10 cellular contexts compared by ENCODE assay signal in genomic region chr1:12150456-12151200, GRCh38. TPM values are rescaled to one million over a fixed set of nuclear protein-coding genes. Genes with fewer than 3 reads are reported as not detected.
DNase-seq lines count a peak whose midpoint lies in the region; ATAC-seq and TF ChIP-seq lines count a peak whose summit lies in the region.
"Had no signal": no experiment of that assay in that cellular context is flagged by ENCODE, and none has a peak within 500 bp of the region (broad histone marks: within the 10 kb centered on the region; RNA-seq: fewer than 3 reads in every experiment).

No MANE protein-coding gene starts in this region.

- H3K4me3 ChIP-seq in NB4 (ENCODE audit: low read depth, low read length), result no peak overlapping the region
- H3K4me3 ChIP-seq in neutrophil (ENCODE audit: low read depth in 1 of 2, low read length in 1 of 2), result peak overlapping the region; percentile 49
- no peak overlapping the region for H3K4me3 ChIP-seq in sigmoid colon
- H3K4me3 ChIP-seq: SK-N-MC had no signal

- no peak for TF ChIP-seq CTCF in NB4 (IDR thresholded peaks at IDR 0.05; ENCODE audit: low read depth, low read length)
- peak; percentile 19 for TF ChIP-seq CTCF in neutrophil (IDR thresholded peaks at IDR 0.05)
- no peak for TF ChIP-seq CTCF in sigmoid colon (IDR thresholded peaks at IDR 0.05)

- WGBS in sigmoid colon, 2 donors, result 50 to 79% methylated on average over 9 of the region's 9 CpGs

- TF ChIP-seq POLR2A in NB4 (IDR thresholded peaks at IDR 0.05; ENCODE audit: extremely low read depth, insufficient read length) (no peak), sigmoid colon (IDR thresholded peaks at IDR 0.05) (no peak)

- peak; percentile 54 for DNase-seq in GDM1 (lab: John Stamatoyannopoulos, UW)
- peak; percentile 86 for DNase-seq in NB4 (ENCODE audit: low read depth)
- peak; percentile 42 for DNase-seq in central memory CD4-positive, alpha-beta T cell
- no peak for DNase-seq in NCI-H2171 (lab: John Stamatoyannopoulos, UW)
- DNase-seq in sigmoid colon, result no peak
- no peak for DNase-seq in occipital lobe (lab: John Stamatoyannopoulos, UW)
- DNase-seq: NCI-H2029 had no signal

- no peak for TF ChIP-seq EP300 in sigmoid colon (IDR thresholded peaks at IDR 0.05)

- intact Hi-C loops in sigmoid colon (cut with DNase I), result no loop called here

- no peaks in the 10 kb centered on the region for H3K36me3 ChIP-seq in neutrophil
- H3K36me3 ChIP-seq in sigmoid colon, result no peaks in the 10 kb centered on the region

- H3K4me1 ChIP-seq in neutrophil (ENCODE audit: control insufficient read depth in 1 of 2, insufficient read depth in 1 of 2, low read depth in 1 of 2, low read length in 1 of 2) (peaks cover 97 to 100% of the 10 kb centered on the region in 2 experiments), sigmoid colon (peaks cover 0 to 4% (median 0%) of the 10 kb centered on the region in 4 donors)

- H3K27ac ChIP-seq in neutrophil (peak overlapping the region; percentile 100), sigmoid colon (peak overlapping the region in 2 of 4 donors; percentile 21 to 39)
- H3K27ac ChIP-seq: SK-N-MC had no signal

- ATAC-seq in HG02759 (IDR thresholded peaks at IDR 0.05; ENCODE audit: unreplicated experiment), result no peak

- H3K9me3 ChIP-seq in neutrophil (no peaks in the 10 kb centered on the region), sigmoid colon (peaks cover 0 to 2% (median 0%) of the 10 kb centered on the region in 4 donors)

- H3K27me3 ChIP-seq in neutrophil, result no peaks in the 10 kb centered on the region
- H3K27me3 ChIP-seq in sigmoid colon, result no peaks in the 10 kb centered on the region

RNA-seq across cellular contexts. Expression of gene TNFRSF1B, which starts 16.2 kb away (rescaled TPM):
- total RNA-seq in sigmoid colon, result 10 to 100 TPM; 15.5 to 19.7 (median 18.9) TPM
- polyA plus RNA-seq in sigmoid colon, result 10 to 100 TPM in 2 of 3 donors, 1 to 10 TPM in 1; 4.2 to 37.2 (median 16.2) TPM
- total RNA-seq in occipital lobe, result 3.1 TPM

Comparison
In these comparisons a context has a peak if more than half of its experiments do, and no peak if none do; other contexts are left out.
1. DNase-seq: peak in GDM1 (single experiment), NB4 (single experiment) and central memory CD4-positive, alpha-beta T cell (single experiment); none in NCI-H2171 (single experiment), sigmoid colon (single experiment) and occipital lobe (single experiment).
2. H3K4me3 ChIP-seq: peak in neutrophil (2 of 2); none in NB4 (single experiment) and sigmoid colon (0 of 4).